ENCODE assay signal across 12 cellular contexts in the genomic region with DNA sequence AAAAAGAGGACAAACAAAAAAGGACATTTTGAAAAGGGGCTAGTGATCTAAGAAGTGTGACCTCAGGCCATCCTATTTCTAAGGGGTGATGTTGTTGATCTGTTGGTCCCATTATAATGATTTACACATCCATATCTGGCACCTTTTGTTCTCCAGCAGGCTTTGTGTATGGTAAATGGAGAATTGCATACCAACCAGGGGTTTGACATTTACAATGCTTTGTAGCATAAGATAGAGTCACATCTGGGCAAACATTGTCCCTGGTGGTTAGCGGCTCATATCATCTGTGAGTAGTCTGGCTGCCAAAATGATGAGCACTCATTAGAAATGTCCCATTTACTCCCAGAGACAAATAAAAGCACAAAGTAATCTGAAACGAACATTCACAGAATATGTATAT.
DNase-seq lines count a peak whose midpoint lies in the region; TF ChIP-seq lines count a peak whose summit lies in the region.
"Had no signal": no experiment of that assay in that cellular context is flagged by ENCODE, and none has a peak within 500 bp of the region (broad histone marks: within the 10 kb centered on the region; RNA-seq: fewer than 3 reads in every experiment).

No MANE protein-coding gene starts in this region.

- WGBS in thyroid gland, 2 donors: 90 to 94% methylated on average over 2 of the region's 2 CpGs

- H3K27ac Mint-ChIP-seq in glutamatergic neuron (ENCODE audit: unreplicated experiment): no peak overlapping the region
- H3K27ac Mint-ChIP-seq: H9 had no signal

- H3K9me3 Mint-ChIP-seq in glutamatergic neuron (ENCODE audit: unreplicated experiment): peaks cover 2% of the 10 kb centered on the region

- H3K36me3 ChIP-seq in thyroid gland: no peaks in the 10 kb centered on the region
- H3K36me3 ChIP-seq: BLaER1 had no signal

- H3K9me3 ChIP-seq in thyroid gland: no peaks in the 10 kb centered on the region
- H3K9me3 ChIP-seq: BLaER1 had no signal

- H3K4me3 Mint-ChIP-seq in glutamatergic neuron (ENCODE audit: unreplicated experiment): no peak overlapping the region
- H3K4me3 Mint-ChIP-seq: H9 had no signal

- H3K36me3 Mint-ChIP-seq in glutamatergic neuron (ENCODE audit: unreplicated experiment): no peaks in the 10 kb centered on the region

- no peak overlapping the region for H3K27ac ChIP-seq in thyroid gland
- H3K27ac ChIP-seq: BLaER1 had no signal

- TF ChIP-seq CTCF in thyroid gland (IDR thresholded peaks at IDR 0.05): no peak
- TF ChIP-seq CTCF in glutamatergic neuron (IDR thresholded peaks at IDR 0.05; ENCODE audit: partially characterized antibody, unreplicated experiment): no peak

- H3K4me3 ChIP-seq in thyroid gland (replicated peaks in 1 of 3): no peak overlapping the region
- H3K4me3 ChIP-seq: BLaER1 had no signal

- H3K27me3 ChIP-seq in thyroid gland: no peaks in the 10 kb centered on the region
- H3K27me3 ChIP-seq: BLaER1 had no signal

- H3K4me1 Mint-ChIP-seq in glutamatergic neuron (ENCODE audit: low read depth, unreplicated experiment): peaks cover 10% of the 10 kb centered on the region

- TF ChIP-seq POLR2A in thyroid gland (IDR thresholded peaks at IDR 0.05): no peak

- no peaks in the 10 kb centered on the region for H3K27me3 Mint-ChIP-seq in glutamatergic neuron (ENCODE audit: unreplicated experiment)

- H3K4me1 ChIP-seq in thyroid gland: no peaks in the 10 kb centered on the region

- DNase-seq in NCI-H1092 treated with DMSO at 0.1 percent for 48 hours (lab: John Stamatoyannopoulos, UW) (peak; percentile 84), NCI-H2029 treated with DMSO at 0.1 percent for 48 hours (lab: John Stamatoyannopoulos, UW) (peak; percentile 95), NCI-H510A (lab: John Stamatoyannopoulos, UW) (peak; percentile 23), SHP77 treated with DMSO at 0.1 percent for 48 hours (lab: John Stamatoyannopoulos, UW) (peak; percentile 99), SK-N-DZ (ENCODE audit: low spot score) (no peak), thyroid gland (no peak), glutamatergic neuron (no peak)
- DNase-seq: H9, IMR-90, NCI-H1694, NCI-H526 had no signal

- intact Hi-C loops in thyroid gland (cut with DNase I): no loop called here

Comparison
In these comparisons a context has a peak if more than half of its experiments do, and no peak if none do; other contexts are left out.
1. DNase-seq: peak in NCI-H1092 treated with DMSO at 0.1 percent for 48 hours (single experiment), NCI-H2029 treated with DMSO at 0.1 percent for 48 hours (single experiment), NCI-H510A (single experiment) and SHP77 treated with DMSO at 0.1 percent for 48 hours (single experiment); none in SK-N-DZ (single experiment), thyroid gland (0 of 2) and glutamatergic neuron (single experiment).